In the genomic region with DNA sequence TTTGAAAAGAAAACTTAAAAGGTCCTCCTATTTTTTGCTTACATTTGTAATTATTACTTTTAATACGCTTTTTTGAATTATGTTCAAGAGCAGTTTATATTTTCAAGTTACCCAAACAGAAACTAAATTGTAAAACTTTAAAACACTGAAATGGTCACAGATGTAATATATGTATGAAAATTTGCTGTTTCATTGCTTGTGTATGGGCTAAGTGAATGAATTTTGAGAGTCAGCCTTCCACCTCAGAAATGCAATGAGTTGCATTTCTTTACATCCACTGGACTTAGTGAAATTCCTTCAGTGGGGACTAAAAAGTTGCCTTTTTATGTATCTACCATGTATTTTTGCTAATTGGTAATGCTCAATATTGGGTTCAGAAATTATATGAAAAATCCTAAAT, we compare ENCODE assay signal across 8 cellular contexts. TPM values are rescaled to one million over a fixed set of nuclear protein-coding genes. Genes with fewer than 3 reads are reported as not detected.
DNase-seq lines count a peak whose midpoint lies in the region; ATAC-seq and TF ChIP-seq lines count a peak whose summit lies in the region.

No MANE protein-coding gene starts in this region.

- H3K79me2 ChIP-seq in SK-N-SH (ENCODE audit: insufficient read depth), result peaks cover 64% of the 10 kb centered on the region

- H3K9ac ChIP-seq in SK-N-SH (peak overlapping the region; percentile 93; the same call in 1 of the 2 replicates), skeletal muscle tissue (ENCODE audit: low read depth in 1 of 3, low read length in 3 of 3) (peak overlapping the region in 1 of 3 donors; percentile 98)

- peak overlapping the region in 1 of 2 experiments; percentile 97; a peak in 1 of 4 replicates for H3K27ac ChIP-seq in SK-N-SH (ENCODE audit: low read depth in 2 of 2, low read length in 1 of 2)
- no peak overlapping the region for H3K27ac ChIP-seq in skeletal muscle tissue (ENCODE audit: low read depth, low read length)

- peaks cover 38% of the 10 kb centered on the region for H4K20me1 ChIP-seq in SK-N-SH (ENCODE audit: insufficient read depth)

- peak overlapping the region; percentile 82 for H3K4me2 ChIP-seq in SK-N-SH

- no peaks in the 10 kb centered on the region for H3K9me2 ChIP-seq in SK-N-SH

- H3K27me3 ChIP-seq in SK-N-SH (ENCODE audit: insufficient read depth) (no peaks in the 10 kb centered on the region), skeletal muscle tissue (ENCODE audit: control insufficient read depth in 3 of 3, insufficient read depth in 3 of 3, low read length in 3 of 3) (no peaks in the 10 kb centered on the region)

- H3K4me1 ChIP-seq in SK-N-SH (ENCODE audit: control insufficient read depth in 1 of 2, insufficient read depth in 2 of 2, low read depth in 1 of 2, low read length in 1 of 2) (peaks cover 0 to 3% of the 10 kb centered on the region in 2 experiments; a peak in 2 of 4 replicates), skeletal muscle tissue (ENCODE audit: control insufficient read depth in 3 of 3, insufficient read depth in 3 of 3, low read length in 3 of 3) (peaks cover 9 to 18% (median 12%) of the 10 kb centered on the region in 3 donors)

- H2AFZ ChIP-seq in SK-N-SH (ENCODE audit: low read depth), result no peak overlapping the region

- ATAC-seq in SK-N-SH treated with all-trans-retinoic acid at 6 μM for 48 hours, result no peak

- no peak for DNase-seq in SK-N-SH
- DNase-seq in fibroblast of peridontal ligament (ENCODE audit: extremely low read depth), result peak; percentile 5
- no peak for DNase-seq in NCI-H748 (lab: John Stamatoyannopoulos, UW; ENCODE audit: unreplicated experiment)
- no peak for DNase-seq in NCI-H1092 treated with DMSO at 0.1 percent for 48 hours (lab: John Stamatoyannopoulos, UW)
- DNase-seq in NCI-H2029 treated with DMSO at 0.1 percent for 48 hours (lab: John Stamatoyannopoulos, UW), result no peak

- no peak for TF ChIP-seq CTCF in SK-N-SH (IDR thresholded peaks at IDR 0.05)
- no peak for TF ChIP-seq CTCF in WI38 (IDR thresholded peaks at IDR 0.05; ENCODE audit: low read depth, low read length)

- WGBS in SK-N-SH (ENCODE audit: low lambda C conversion rate), result 86% methylated on average over 1 of the region's 1 CpG

- H3F3A ChIP-seq in SK-N-SH (replicated peaks; ENCODE audit: insufficient read depth), result peaks cover 16% of the 10 kb centered on the region

- TF ChIP-seq RAD21 in SK-N-SH (IDR thresholded peaks at IDR 0.05; ENCODE audit: low read length), result no peak

- CTCF ChIA-PET in SK-N-SH (lab: Yijun Ruan, JAX), result interaction anchor here (0.8 to 1.4 kb wide), 2 partner anchors 10 to 33 kb away, joined by 3 read pairs; no protein-coding TSS in a partner anchor

- H3K9me3 ChIP-seq in SK-N-SH (no peaks in the 10 kb centered on the region), skeletal muscle tissue (ENCODE audit: control insufficient read depth in 3 of 3, low read length in 3 of 3) (no peaks in the 10 kb centered on the region)

- H3K4me3 ChIP-seq in SK-N-SH (ENCODE audit: low read depth in 2 of 2, low read length in 1 of 2) (peak overlapping the region; percentile 78 to 84; a peak in 3 of 4 replicates), WI38 (ENCODE audit: low read depth, low read length) (peak overlapping the region; percentile 86), skeletal muscle tissue (ENCODE audit: low read length in 3 of 3) (peak overlapping the region in 2 of 3 donors; percentile 43 to 86)

- POLR2A ChIA-PET in SK-N-SH (lab: Yijun Ruan, JAX), result no interaction called here

- H3K36me3 ChIP-seq in SK-N-SH (replicated peaks in 1 of 2; ENCODE audit: control insufficient read depth in 1 of 2, insufficient read depth in 2 of 2, low read length in 1 of 2), result no peaks in the 10 kb centered on the region
- no peaks in the 10 kb centered on the region for H3K36me3 ChIP-seq in skeletal muscle tissue (ENCODE audit: control insufficient read depth in 3 of 3, insufficient read depth in 3 of 3, low read length in 3 of 3)

- no peak for TF ChIP-seq EP300 in SK-N-SH (IDR thresholded peaks at IDR 0.05; ENCODE audit: borderline replicate concordance in 1 of 2, low read depth in 1 of 2, low read length in 1 of 2)

TF ChIP-seq in SK-N-SH, 30 proteins besides CTCF, POLR2A, EP300 and RAD21:
- TF ChIP-seq RXRA (IDR thresholded peaks at IDR 0.05; ENCODE audit: borderline replicate concordance, low read depth) (no peak), GABPA (IDR thresholded peaks at IDR 0.05; ENCODE audit: low read depth) (no peak), TCF12 (IDR thresholded peaks at IDR 0.05) (no peak), JUND (IDR thresholded peaks at IDR 0.05) (no peak), EZH2phosphoT487 (IDR thresholded peaks at IDR 0.05; ENCODE audit: borderline replicate concordance, low read depth) (no peak), FOXJ3 (CRISPR knock-in tag; IDR thresholded peaks at IDR 0.05) (no peak), SIN3A (IDR thresholded peaks at IDR 0.05; ENCODE audit: borderline replicate concordance, low read depth, low read length) (no peak), MEF2A (IDR thresholded peaks at IDR 0.05; ENCODE audit: borderline replicate concordance, low read depth) (no peak), RCOR1 (IDR thresholded peaks at IDR 0.05; ENCODE audit: low read length) (no peak), CHD2 (IDR thresholded peaks at IDR 0.05; ENCODE audit: low read length, partially characterized antibody) (no peak), MXI1 (IDR thresholded peaks at IDR 0.05; ENCODE audit: low read depth, low read length) (no peak), POLR2AphosphoS5 (IDR thresholded peaks at IDR 0.05; ENCODE audit: low read depth, low read length) (no peak)
- TF ChIP-seq, protein P1, sequence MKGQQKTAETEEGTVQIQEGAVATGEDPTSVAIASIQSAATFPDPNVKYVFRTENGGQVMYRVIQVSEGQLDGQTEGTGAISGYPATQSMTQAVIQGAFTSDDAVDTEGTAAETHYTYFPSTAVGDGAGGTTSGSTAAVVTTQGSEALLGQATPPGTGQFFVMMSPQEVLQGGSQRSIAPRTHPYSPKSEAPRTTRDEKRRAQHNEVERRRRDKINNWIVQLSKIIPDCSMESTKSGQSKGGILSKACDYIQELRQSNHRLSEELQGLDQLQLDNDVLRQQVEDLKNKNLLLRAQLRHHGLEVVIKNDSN (IDR thresholded peaks at IDR 0.05; ENCODE audit: borderline replicate concordance, low read depth), result no peak
TF ChIP-seq in SK-N-SH: peak in this region for 0.

TF ChIP-seq in SK-N-SH treated with all-trans-retinoic acid at 6 μM for 48 hours, 23 proteins besides CTCF, POLR2A, EP300 and RAD21 (continues in another document):
- TF ChIP-seq, protein P2, sequence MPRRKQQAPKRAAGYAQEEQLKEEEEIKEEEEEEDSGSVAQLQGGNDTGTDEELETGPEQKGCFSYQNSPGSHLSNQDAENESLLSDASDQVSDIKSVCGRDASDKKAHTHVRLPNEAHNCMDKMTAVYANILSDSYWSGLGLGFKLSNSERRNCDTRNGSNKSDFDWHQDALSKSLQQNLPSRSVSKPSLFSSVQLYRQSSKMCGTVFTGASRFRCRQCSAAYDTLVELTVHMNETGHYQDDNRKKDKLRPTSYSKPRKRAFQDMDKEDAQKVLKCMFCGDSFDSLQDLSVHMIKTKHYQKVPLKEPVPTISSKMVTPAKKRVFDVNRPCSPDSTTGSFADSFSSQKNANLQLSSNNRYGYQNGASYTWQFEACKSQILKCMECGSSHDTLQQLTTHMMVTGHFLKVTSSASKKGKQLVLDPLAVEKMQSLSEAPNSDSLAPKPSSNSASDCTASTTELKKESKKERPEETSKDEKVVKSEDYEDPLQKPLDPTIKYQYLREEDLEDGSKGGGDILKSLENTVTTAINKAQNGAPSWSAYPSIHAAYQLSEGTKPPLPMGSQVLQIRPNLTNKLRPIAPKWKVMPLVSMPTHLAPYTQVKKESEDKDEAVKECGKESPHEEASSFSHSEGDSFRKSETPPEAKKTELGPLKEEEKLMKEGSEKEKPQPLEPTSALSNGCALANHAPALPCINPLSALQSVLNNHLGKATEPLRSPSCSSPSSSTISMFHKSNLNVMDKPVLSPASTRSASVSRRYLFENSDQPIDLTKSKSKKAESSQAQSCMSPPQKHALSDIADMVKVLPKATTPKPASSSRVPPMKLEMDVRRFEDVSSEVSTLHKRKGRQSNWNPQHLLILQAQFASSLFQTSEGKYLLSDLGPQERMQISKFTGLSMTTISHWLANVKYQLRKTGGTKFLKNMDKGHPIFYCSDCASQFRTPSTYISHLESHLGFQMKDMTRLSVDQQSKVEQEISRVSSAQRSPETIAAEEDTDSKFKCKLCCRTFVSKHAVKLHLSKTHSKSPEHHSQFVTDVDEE (CRISPR knock-in tag; IDR thresholded peaks at IDR 0.05), result no peak
- no peak for TF ChIP-seq ZFP3 (CRISPR knock-in tag; IDR thresholded peaks at IDR 0.05)
- no peak for TF ChIP-seq TOX (CRISPR knock-in tag; IDR thresholded peaks at IDR 0.05; ENCODE audit: borderline replicate concordance)
- TF ChIP-seq, protein P3, sequence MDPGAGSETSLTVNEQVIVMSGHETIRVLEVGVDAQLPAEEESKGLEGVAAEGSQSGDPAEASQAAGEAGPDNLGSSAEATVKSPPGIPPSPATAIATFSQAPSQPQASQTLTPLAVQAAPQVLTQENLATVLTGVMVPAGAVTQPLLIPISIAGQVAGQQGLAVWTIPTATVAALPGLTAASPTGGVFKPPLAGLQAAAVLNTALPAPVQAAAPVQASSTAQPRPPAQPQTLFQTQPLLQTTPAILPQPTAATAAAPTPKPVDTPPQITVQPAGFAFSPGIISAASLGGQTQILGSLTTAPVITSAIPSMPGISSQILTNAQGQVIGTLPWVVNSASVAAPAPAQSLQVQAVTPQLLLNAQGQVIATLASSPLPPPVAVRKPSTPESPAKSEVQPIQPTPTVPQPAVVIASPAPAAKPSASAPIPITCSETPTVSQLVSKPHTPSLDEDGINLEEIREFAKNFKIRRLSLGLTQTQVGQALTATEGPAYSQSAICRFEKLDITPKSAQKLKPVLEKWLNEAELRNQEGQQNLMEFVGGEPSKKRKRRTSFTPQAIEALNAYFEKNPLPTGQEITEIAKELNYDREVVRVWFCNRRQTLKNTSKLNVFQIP (CRISPR knock-in tag; IDR thresholded peaks at IDR 0.05; ENCODE audit: borderline replicate concordance, low read depth), result no peak
- TF ChIP-seq CSDC2 (CRISPR knock-in tag; IDR thresholded peaks at IDR 0.05), result no peak
- no peak for TF ChIP-seq BACH2 (CRISPR knock-in tag; IDR thresholded peaks at IDR 0.05; ENCODE audit: borderline replicate concordance)
- no peak for TF ChIP-seq PPARA (CRISPR knock-in tag; IDR thresholded peaks at IDR 0.05; ENCODE audit: borderline replicate concordance)
- TF ChIP-seq GLIS3 (CRISPR knock-in tag; IDR thresholded peaks at IDR 0.05), result no peak
- no peak for TF ChIP-seq ISL1 (CRISPR knock-in tag; IDR thresholded peaks at IDR 0.05)

RNA-seq across cellular contexts. Expression of a gene that starts 1.6 kb away (rescaled TPM):
- 10.6 and 12.9 TPM in 2 replicates for polyA plus RNA-seq in SK-N-SH (2012; rRNA removed)
- 22.1 and 30.9 TPM in 2 replicates for polyA plus RNA-seq in SK-N-SH (2012; cell fraction: cytosol; rRNA removed)
- 3.1 and 8.3 TPM in 2 replicates for polyA plus RNA-seq in SK-N-SH (2012; cell fraction: nucleus; rRNA removed)
- total RNA-seq in skeletal muscle tissue, result 28.7 TPM

RNA-seq across cellular contexts. Expression of a gene that starts 37.7 kb away (rescaled TPM):
- polyA plus RNA-seq in SK-N-SH (2012; rRNA removed), result 0.06 and 0.10 TPM in 2 replicates
- 0.07 TPM in 1 of 2 replicates, not detected in the other for polyA plus RNA-seq in SK-N-SH (2012; cell fraction: cytosol; rRNA removed)
- 0.05 TPM in 1 of 2 replicates, not detected in the other for polyA plus RNA-seq in SK-N-SH (2012; cell fraction: nucleus; rRNA removed)
- total RNA-seq in skeletal muscle tissue, result 54.3 TPM

RNA-seq across cellular contexts. Expression of a gene that starts 54.5 kb away (rescaled TPM):
- 19.8 and 26.7 TPM in 2 replicates for polyA plus RNA-seq in SK-N-SH (2012; rRNA removed)
- 20.8 and 23.5 TPM in 2 replicates for polyA plus RNA-seq in SK-N-SH (2012; cell fraction: cytosol; rRNA removed)
- polyA plus RNA-seq in SK-N-SH (2012; cell fraction: nucleus; rRNA removed), result 30.0 and 43.3 TPM in 2 replicates
- 22.4 TPM for total RNA-seq in skeletal muscle tissue
